28 cellular contexts compared by ENCODE assay signal in the genomic region with DNA sequence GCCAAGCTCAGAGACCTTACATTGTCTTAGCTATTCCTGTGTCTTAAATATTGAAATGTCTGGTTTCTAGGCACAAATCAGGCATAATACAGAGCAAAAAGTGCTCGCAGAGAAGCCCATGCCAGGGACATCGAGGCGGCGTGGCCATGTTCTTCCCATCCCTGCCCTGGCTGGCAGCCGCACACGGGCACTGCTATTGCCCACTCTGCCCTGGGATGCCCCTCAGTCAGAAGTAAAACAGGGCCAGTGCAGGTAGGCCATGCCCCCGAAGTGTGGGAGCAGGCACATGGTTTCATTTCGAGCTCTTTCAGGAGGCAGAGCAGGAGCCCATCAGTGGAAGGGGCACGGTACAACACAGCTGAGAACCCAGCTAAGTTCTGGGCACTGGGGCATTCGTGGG.
"Had no signal": no experiment of that assay in that cellular context is flagged by ENCODE, and none has a peak within 500 bp of the region (broad histone marks: within the 10 kb centered on the region; RNA-seq: fewer than 3 reads in every experiment).

No MANE protein-coding gene starts in this region.

- H3K9ac ChIP-seq: neural progenitor cell had no signal

- H3K4me3 Mint-ChIP-seq: naive thymus-derived CD8-positive, alpha-beta T cell; nephron progenitor cell; neural progenitor cell; stimulated activated effector memory CD8-positive, alpha-beta T cell treated with anti-CD3 and anti-CD28 coated beads, Interleukin-12 subunit alpha, Interleukin-12 subunit beta, amount 100 ng/mL, for 72 hours; stimulated activated naive CD8-positive, alpha-beta T cell treated with anti-CD3 and anti-CD28 coated beads, Interleukin-15, Interleukin-2, amounts not matched to agents 100 ng/mL and 50 ng/mL, for 24 hours had no signal

- H3K9me3 Mint-ChIP-seq: naive thymus-derived CD8-positive, alpha-beta T cell; nephron progenitor cell; neural progenitor cell; stimulated activated effector memory CD8-positive, alpha-beta T cell treated with anti-CD3 and anti-CD28 coated beads, Interleukin-12 subunit alpha, Interleukin-12 subunit beta, amount 100 ng/mL, for 72 hours; stimulated activated naive CD8-positive, alpha-beta T cell treated with anti-CD3 and anti-CD28 coated beads, Interleukin-15, Interleukin-2, amounts not matched to agents 100 ng/mL and 50 ng/mL, for 24 hours had no signal

- H3K27ac Mint-ChIP-seq: naive thymus-derived CD8-positive, alpha-beta T cell; nephron progenitor cell; neural progenitor cell; stimulated activated effector memory CD8-positive, alpha-beta T cell treated with anti-CD3 and anti-CD28 coated beads, Interleukin-12 subunit alpha, Interleukin-12 subunit beta, amount 100 ng/mL, for 72 hours; stimulated activated naive CD8-positive, alpha-beta T cell treated with anti-CD3 and anti-CD28 coated beads, Interleukin-15, Interleukin-2, amounts not matched to agents 100 ng/mL and 50 ng/mL, for 24 hours had no signal

- H3K4me1 Mint-ChIP-seq: naive thymus-derived CD8-positive, alpha-beta T cell; neural progenitor cell had no signal

- H3K27ac ChIP-seq: hepatocyte, lower lobe of right lung, neural progenitor cell, neutrophil, ovary, prostate gland, skin epidermis, spleen, suprapubic skin, thoracic aorta, uterus had no signal

- H3K79me2 ChIP-seq: hepatocyte had no signal

- H3K4me2 ChIP-seq: hepatocyte, neural progenitor cell had no signal

- H3K4me3 ChIP-seq: hepatocyte, lower lobe of right lung, neural progenitor cell, ovary, prostate gland, skin epidermis, spleen, suprapubic skin, thoracic aorta, tibial artery, uterus had no signal

- ATAC-seq: left cardiac atrium; left lobe of liver; lower lobe of right lung; naive thymus-derived CD8-positive, alpha-beta T cell; right cardiac atrium; sciatic nerve; stimulated activated effector memory CD8-positive, alpha-beta T cell treated with anti-CD3 and anti-CD28 coated beads, Interleukin-12 subunit alpha, Interleukin-12 subunit beta, amount 100 ng/mL, for 72 hours had no signal

- H3K9me3 ChIP-seq: lower lobe of right lung, neutrophil, ovary, prostate gland, spleen, suprapubic skin, thoracic aorta, tibial artery, uterus had no signal

- H3K36me3 ChIP-seq: neural progenitor cell, neutrophil, ovary, prostate gland, uterus had no signal

- DNase-seq: kidney glomerular epithelial cell; left cardiac atrium; lower lobe of right lung; mammary epithelial cell; mesenchymal stem cell; naive thymus-derived CD8-positive, alpha-beta T cell; nephron progenitor cell; occipital lobe; ovary; retina; right cardiac atrium; spleen; stimulated activated CD4-positive, alpha-beta T cell treated with anti-CD3 and anti-CD28 coated beads, Interleukin-4, amount 100 ng/mL, for 24 hours; stimulated activated naive CD4-positive, alpha-beta T cell; tibial artery; trophoblast cell; uterus had no signal

- H3K36me3 Mint-ChIP-seq: naive thymus-derived CD8-positive, alpha-beta T cell; stimulated activated effector memory CD8-positive, alpha-beta T cell treated with anti-CD3 and anti-CD28 coated beads, Interleukin-12 subunit alpha, Interleukin-12 subunit beta, amount 100 ng/mL, for 72 hours had no signal

- H3K27me3 ChIP-seq: hepatocyte, neural progenitor cell, ovary, spleen, suprapubic skin, tibial artery, uterus had no signal

- H3K4me1 ChIP-seq: lower lobe of right lung, neural progenitor cell, prostate gland, spleen, suprapubic skin, uterus had no signal

- H2AFZ ChIP-seq: hepatocyte, neural progenitor cell had no signal
